ENCODE assay signal across 8 cellular contexts in the genomic region with DNA sequence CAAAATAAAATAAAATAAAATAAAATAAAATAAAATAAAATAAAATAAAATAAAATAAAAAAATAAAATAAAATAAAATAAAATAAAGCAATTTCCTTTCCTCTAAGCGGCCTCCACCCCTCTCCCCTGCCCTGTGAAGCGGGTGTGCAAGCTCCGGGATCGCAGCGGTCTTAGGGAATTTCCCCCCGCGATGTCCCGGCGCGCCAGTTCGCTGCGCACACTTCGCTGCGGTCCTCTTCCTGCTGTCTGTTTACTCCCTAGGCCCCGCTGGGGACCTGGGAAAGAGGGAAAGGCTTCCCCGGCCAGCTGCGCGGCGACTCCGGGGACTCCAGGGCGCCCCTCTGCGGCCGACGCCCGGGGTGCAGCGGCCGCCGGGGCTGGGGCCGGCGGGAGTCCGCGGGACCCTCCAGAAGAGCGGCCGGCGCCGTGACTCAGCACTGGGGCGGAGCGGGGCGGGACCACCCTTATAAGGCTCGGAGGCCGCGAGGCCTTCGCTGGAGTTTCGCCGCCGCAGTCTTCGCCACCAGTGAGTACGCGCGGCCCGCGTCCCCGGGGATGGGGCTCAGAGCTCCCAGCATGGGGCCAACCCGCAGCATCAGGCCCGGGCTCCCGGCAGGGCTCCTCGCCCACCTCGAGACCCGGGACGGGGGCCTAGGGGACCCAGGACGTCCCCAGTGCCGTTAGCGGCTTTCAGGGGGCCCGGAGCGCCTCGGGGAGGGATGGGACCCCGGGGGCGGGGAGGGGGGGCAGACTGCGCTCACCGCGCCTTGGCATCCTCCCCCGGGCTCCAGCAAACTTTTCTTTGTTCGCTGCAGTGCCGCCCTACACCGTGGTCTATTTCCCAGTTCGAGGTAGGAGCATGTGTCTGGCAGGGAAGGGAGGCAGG. TPM values are rescaled to one million over a fixed set of nuclear protein-coding genes. Genes with fewer than 3 reads are reported as not detected.
DNase-seq lines count a peak whose midpoint lies in the region; ATAC-seq and TF ChIP-seq lines count a peak whose summit lies in the region.

A gene (plus strand): TSS at position 494 of the 886 bp plus-strand sequence. CDS start 32 bp downstream, at position 526.

- peaks cover 0 to 12% (median 0%) of the 10 kb centered on the region in 11 experiments; a peak in 2 of 22 replicates for H3K9me3 ChIP-seq in BLaER1 treated with 17β-estradiol and CSF1 and Interleukin-3, amounts not matched to agents 10 nM and 100 nM (replicated peaks in 1 of 11)

- H3K4me3 Mint-ChIP-seq in activated T-helper 1 cell treated with anti-CD3 and anti-CD28 coated beads, Interleukin-12 subunit alpha, Interleukin-12 subunit beta, Interleukin-2, Interleukin-4 antibody, amounts not matched to agents 30 ng/mL and 10 ng/mL and 1 ng/mL, durations not matched to agents 14 hours and 24 hours and 36 hours: peak within 1 kb of the TSS; percentile 90
- peak within 1 kb of the TSS; percentile 92 for H3K4me3 Mint-ChIP-seq in natural killer cell treated with Interleukin-12 subunit alpha and Interleukin-12 subunit beta and Interleukin-15 and Interleukin-18, amount 100 ng/mL, for 72 hours

- H3K4me2 ChIP-seq in BLaER1 treated with 17β-estradiol and CSF1 and Interleukin-3, amounts not matched to agents 10 nM and 100 nM: peak within 1 kb of the TSS; percentile 85 to 100 (median 99)

- peaks cover 14 to 46% (median 42%) of the 10 kb centered on the region in 11 experiments; a peak in 21 of 22 replicates for H4K20me1 ChIP-seq in BLaER1 treated with 17β-estradiol and CSF1 and Interleukin-3, amounts not matched to agents 10 nM and 100 nM

- DNase-seq in RKO (ENCODE audit: low spot score) (peak; percentile 92), fibroblast of peridontal ligament (ENCODE audit: extremely low read depth) (peak; percentile 81)
- DNase-seq in activated T-helper 1 cell treated with anti-CD3 and anti-CD28 coated beads, Interleukin-12 subunit alpha, Interleukin-12 subunit beta, Interleukin-2, Interleukin-4 antibody, amounts not matched to agents 30 ng/mL and 10 ng/mL and 1 ng/mL, durations not matched to agents 14 hours and 24 hours and 36 hours (ENCODE audit: low spot score): peak; percentile 74
- DNase-seq in natural killer cell treated with Interleukin-12 subunit alpha and Interleukin-12 subunit beta and Interleukin-15 and Interleukin-18, amount 100 ng/mL, for 72 hours (ENCODE audit: low spot score): peak; percentile 91
- DNase-seq in stimulated activated naive CD4-positive, alpha-beta T cell treated with Interleukin-2 at 50 U/mL for 16 hours (lab: John Stamatoyannopoulos, UW): peak; percentile 79

- H3K9ac ChIP-seq in BLaER1 treated with 17β-estradiol and CSF1 and Interleukin-3, amounts not matched to agents 10 nM and 100 nM: peak within 1 kb of the TSS; percentile 80 to 97 (median 92)

- H3K36me3 ChIP-seq in BLaER1 treated with 17β-estradiol and CSF1 and Interleukin-3, amounts not matched to agents 10 nM and 100 nM: peaks cover 3 to 42% (median 38%) of the 10 kb centered on the region in 11 experiments; a peak in 20 of 22 replicates

- peaks cover 0 to 13% (median 8%) of the 10 kb centered on the region in 11 experiments; a peak in 11 of 22 replicates for H3K27me3 ChIP-seq in BLaER1 treated with 17β-estradiol and CSF1 and Interleukin-3, amounts not matched to agents 10 nM and 100 nM

- peaks cover 5% of the 10 kb centered on the region for H3K9me3 Mint-ChIP-seq in activated T-helper 1 cell treated with anti-CD3 and anti-CD28 coated beads, Interleukin-12 subunit alpha, Interleukin-12 subunit beta, Interleukin-2, Interleukin-4 antibody, amounts not matched to agents 30 ng/mL and 10 ng/mL and 1 ng/mL, durations not matched to agents 14 hours and 24 hours and 36 hours
- no peaks in the 10 kb centered on the region for H3K9me3 Mint-ChIP-seq in natural killer cell treated with Interleukin-12 subunit alpha and Interleukin-12 subunit beta and Interleukin-15 and Interleukin-18, amount 100 ng/mL, for 72 hours

- peak within 1 kb of the TSS; percentile 69 to 97 (median 94) for H3K27ac ChIP-seq in BLaER1 treated with 17β-estradiol and CSF1 and Interleukin-3, amounts not matched to agents 10 nM and 100 nM

- H3K4me1 Mint-ChIP-seq in activated T-helper 1 cell treated with anti-CD3 and anti-CD28 coated beads, Interleukin-12 subunit alpha, Interleukin-12 subunit beta, Interleukin-2, Interleukin-4 antibody, amounts not matched to agents 30 ng/mL and 10 ng/mL and 1 ng/mL, durations not matched to agents 14 hours and 24 hours and 36 hours (ENCODE audit: low read depth): peaks cover 47% of the 10 kb centered on the region
- H3K4me1 Mint-ChIP-seq in natural killer cell treated with Interleukin-12 subunit alpha and Interleukin-12 subunit beta and Interleukin-15 and Interleukin-18, amount 100 ng/mL, for 72 hours (ENCODE audit: low read depth in 2 of 2): peaks cover 62 to 68% of the 10 kb centered on the region in 2 donors

- peak within 1 kb of the TSS; percentile 87 for H3K27ac Mint-ChIP-seq in activated T-helper 1 cell treated with anti-CD3 and anti-CD28 coated beads, Interleukin-12 subunit alpha, Interleukin-12 subunit beta, Interleukin-2, Interleukin-4 antibody, amounts not matched to agents 30 ng/mL and 10 ng/mL and 1 ng/mL, durations not matched to agents 14 hours and 24 hours and 36 hours
- peak within 1 kb of the TSS; percentile 58 to 78 for H3K27ac Mint-ChIP-seq in natural killer cell treated with Interleukin-12 subunit alpha and Interleukin-12 subunit beta and Interleukin-15 and Interleukin-18, amount 100 ng/mL, for 72 hours

- H3K27me3 Mint-ChIP-seq in activated T-helper 1 cell treated with anti-CD3 and anti-CD28 coated beads, Interleukin-12 subunit alpha, Interleukin-12 subunit beta, Interleukin-2, Interleukin-4 antibody, amounts not matched to agents 30 ng/mL and 10 ng/mL and 1 ng/mL, durations not matched to agents 14 hours and 24 hours and 36 hours (ENCODE audit: insufficient read depth): peaks cover 18% of the 10 kb centered on the region
- no peaks in the 10 kb centered on the region for H3K27me3 Mint-ChIP-seq in natural killer cell treated with Interleukin-12 subunit alpha and Interleukin-12 subunit beta and Interleukin-15 and Interleukin-18, amount 100 ng/mL, for 72 hours

- H3K4me3 ChIP-seq in BLaER1 treated with 17β-estradiol and CSF1 and Interleukin-3, amounts not matched to agents 10 nM and 100 nM: peak within 1 kb of the TSS; percentile 54 to 85 (median 76)

- peaks cover 75 to 88% (median 85%) of the 10 kb centered on the region in 10 experiments for H3K4me1 ChIP-seq in BLaER1 treated with 17β-estradiol and CSF1 and Interleukin-3, amounts not matched to agents 10 nM and 100 nM

- H3K36me3 Mint-ChIP-seq in activated T-helper 1 cell treated with anti-CD3 and anti-CD28 coated beads, Interleukin-12 subunit alpha, Interleukin-12 subunit beta, Interleukin-2, Interleukin-4 antibody, amounts not matched to agents 30 ng/mL and 10 ng/mL and 1 ng/mL, durations not matched to agents 14 hours and 24 hours and 36 hours (ENCODE audit: low read depth): peaks cover 25% of the 10 kb centered on the region
- peaks cover 20% of the 10 kb centered on the region for H3K36me3 Mint-ChIP-seq in natural killer cell treated with Interleukin-12 subunit alpha and Interleukin-12 subunit beta and Interleukin-15 and Interleukin-18, amount 100 ng/mL, for 72 hours

- intact Hi-C loops in activated T-helper 1 cell treated with anti-CD3 and anti-CD28 coated beads, Interleukin-12 subunit alpha, Interleukin-12 subunit beta, Interleukin-2, Interleukin-4 antibody, amounts not matched to agents 30 ng/mL and 10 ng/mL and 1 ng/mL, durations not matched to agents 14 hours and 24 hours and 36 hours (cut with micrococcal nuclease): loop anchor here (1.0 to 10.0 kb wide), 3 partner anchors 23 to 229 kb away; a partner anchor contains a TSS

- ATAC-seq in HG03469 (IDR thresholded peaks at IDR 0.05; ENCODE audit: unreplicated experiment): peak; percentile 53
- ATAC-seq in natural killer cell treated with Interleukin-12 subunit alpha and Interleukin-12 subunit beta and Interleukin-15 and Interleukin-18, amount 100 ng/mL, for 72 hours: peak; percentile 96 to 97

- TF ChIP-seq POLR2A in GM19099 (IDR thresholded peaks at IDR 0.05; ENCODE audit: extremely low read depth, insufficient read length, low read depth): peak; percentile 98

RNA-seq across cellular contexts. Expression of the gene that starts here (rescaled TPM):
- total RNA-seq in activated T-helper 1 cell treated with anti-CD3 and anti-CD28 coated beads, Interleukin-12 subunit alpha, Interleukin-12 subunit beta, Interleukin-2, Interleukin-4 antibody, amounts not matched to agents 30 ng/mL and 10 ng/mL and 1 ng/mL, durations not matched to agents 14 hours and 24 hours and 36 hours: 278 and 289 TPM in 2 replicates
- total RNA-seq in natural killer cell treated with Interleukin-12 subunit alpha and Interleukin-12 subunit beta and Interleukin-15 and Interleukin-18, amount 100 ng/mL, for 72 hours: 100 to 1,000 TPM; 539 to 557 TPM

Comparison
In these comparisons a context has a peak if more than half of its experiments do, and no peak if none do; other contexts are left out.
1. Peak in every context shown above with its lines: DNase-seq, ATAC-seq, H3K4me3 ChIP-seq and H3K27ac ChIP-seq.